In genomic region chr2:197677483-197677882, GRCh38 we compare ENCODE assay signal across 20 cellular contexts. TPM values are rescaled to one million over a fixed set of nuclear protein-coding genes. Genes with fewer than 3 reads are reported as not detected.
A peak's percentile ranks its signal among the peaks of the same experiment; 100 is the strongest.
DNase-seq lines count a peak whose midpoint lies in the region; TF ChIP-seq lines count a peak whose summit lies in the region.
"Had no signal": no experiment of that assay in that cellular context is flagged by ENCODE, and none has a peak within 500 bp of the region (broad histone marks: within the 10 kb centered on the region; RNA-seq: fewer than 3 reads in every experiment).

No MANE protein-coding gene starts in this region.

- no peak for TF ChIP-seq POLR2A in spleen (IDR thresholded peaks at IDR 0.05)

- H3K4me3 ChIP-seq in epithelial cell of esophagus (ENCODE audit: low read length): no peak overlapping the region
- no peak overlapping the region for H3K4me3 ChIP-seq in skeletal muscle cell (ENCODE audit: low read depth, low read length)
- H3K4me3 ChIP-seq in spleen: no peak overlapping the region
- H3K4me3 ChIP-seq: coronary artery, right lobe of liver, testis had no signal

- no peaks in the 10 kb centered on the region for H3K4me1 ChIP-seq in spleen
- H3K4me1 ChIP-seq: right lobe of liver, testis had no signal

- DNase-seq in GM03348 (ENCODE audit: low spot score) (peak; percentile 50), RKO (ENCODE audit: low spot score) (peak; percentile 31), epithelial cell of esophagus (ENCODE audit: low read depth) (peak; percentile 13), skeletal muscle cell (ENCODE audit: low read depth) (peak; percentile 19), NCI-H2227 treated with DMSO at 0.1 percent for 48 hours (lab: John Stamatoyannopoulos, UW) (no peak), spleen (no peak)
- DNase-seq in activated CD4-positive, CD25-positive, alpha-beta regulatory T cell (lab: John Stamatoyannopoulos, UW): no peak
- DNase-seq: H7; kidney; MM.1S; NCI-H2081 treated with DMSO at 0.1 percent for 48 hours; NCI-H69; right lobe of liver; stimulated activated CD4-positive, alpha-beta T cell treated with anti-CD3 and anti-CD28 coated beads, Interleukin-2, amount 100 ng/mL, for 48 hours; testis had no signal

- no peak overlapping the region for H3K27ac ChIP-seq in spleen
- H3K27ac ChIP-seq: coronary artery, right lobe of liver, testis, VCaP had no signal

- no peak for TF ChIP-seq CTCF in epithelial cell of esophagus (IDR thresholded peaks at IDR 0.05; ENCODE audit: insufficient read depth, low read depth, low read length, missing control alignments)
- TF ChIP-seq CTCF in spleen (IDR thresholded peaks at IDR 0.05 in 8 of 11, conservative IDR thresholded peaks at IDR 0.05 in 3 of 11): no peak

- 48 to 74% (median 72%) methylated on average over 2 of the region's 2 CpGs for WGBS in spleen, 5 donors

- no peaks in the 10 kb centered on the region for H3K9me3 ChIP-seq in spleen
- H3K9me3 ChIP-seq: right lobe of liver, testis had no signal

- H3K36me3 ChIP-seq in spleen: no peaks in the 10 kb centered on the region
- H3K36me3 ChIP-seq: right lobe of liver had no signal

- intact Hi-C loops in spleen (cut with DNase I; ENCODE audit: low total_unique reads): no loop called here

- H3K27me3 ChIP-seq in spleen (replicated peaks in 1 of 7): peaks cover 0 to 15% (median 0%) of the 10 kb centered on the region in 7 donors
- H3K27me3 ChIP-seq: right lobe of liver, testis had no signal

RNA-seq across cellular contexts. Expression of gene RFTN2, which starts 2.1 kb away (rescaled TPM):
- 10 to 100 TPM in 1 of 7 donors, 1 to 10 TPM in 6; 2.0 to 13.3 (median 3.2) TPM for total RNA-seq in spleen
- polyA plus RNA-seq in spleen: under 1 TPM; 0.52 to 0.93 (median 0.65) TPM
- total RNA-seq: activated CD8-positive, alpha-beta memory T cell treated with anti-CD3 and anti-CD28 coated beads for 36 hours; epithelial cell of proximal tubule; HT-29 had no signal

RNA-seq across cellular contexts. Expression of gene MARS2, which starts 27.7 kb away (rescaled TPM):
- total RNA-seq in spleen: 10 to 100 TPM in 3 of 7 donors, 1 to 10 TPM in 4; 8.9 to 12.7 (median 10.0) TPM
- polyA plus RNA-seq in spleen: 1 to 10 TPM; 4.7 to 8.2 (median 6.8) TPM

Comparison
In these comparisons a context has a peak if more than half of its experiments do, and no peak if none do; other contexts are left out.
1. DNase-seq: peak in GM03348 (single experiment), RKO (single experiment), epithelial cell of esophagus (single experiment) and skeletal muscle cell (single experiment); none in NCI-H2227 treated with DMSO at 0.1 percent for 48 hours (single experiment), activated CD4-positive, CD25-positive, alpha-beta regulatory T cell (0 of 4) and spleen (single experiment).